ENCODE assay signal across 9 cellular contexts in genomic region chr9:85142461-85143401, GRCh38.
DNase-seq lines count a peak whose midpoint lies in the region; ATAC-seq and TF ChIP-seq lines count a peak whose summit lies in the region.
"Had no signal": no experiment of that assay in that cellular context is flagged by ENCODE, and none has a peak within 500 bp of the region (broad histone marks: within the 10 kb centered on the region; RNA-seq: fewer than 3 reads in every experiment).

No MANE protein-coding gene starts in this region.

- no peaks in the 10 kb centered on the region for H3K36me3 ChIP-seq in psoas muscle (ENCODE audit: insufficient read depth in 1 of 2, low read depth in 1 of 2)

- H3K4me3 Mint-ChIP-seq in activated T-cell treated with anti-CD3 and anti-CD28 coated beads, Interleukin-2, amount 50 U/mL, for 72 hours: no peak overlapping the region

- in situ Hi-C loops in GM13976 (cut with MboI; ENCODE audit: low sequenced_read_pairs, unreplicated experiment): loop anchor here (25.0 kb wide), 1 partner anchor 730 kb away; no protein-coding TSS in a partner anchor

- peaks cover 0 to 4% (median 0%) of the 10 kb centered on the region in 3 donors for H3K27me3 ChIP-seq in psoas muscle (ENCODE audit: insufficient read depth in 3 of 3, low read length in 2 of 3)

- H3K4me1 ChIP-seq in psoas muscle: no peaks in the 10 kb centered on the region

- no peak overlapping the region for H3K27ac ChIP-seq in psoas muscle

- H3K9me3 ChIP-seq in psoas muscle: no peaks in the 10 kb centered on the region

- TF ChIP-seq CTCF in GM13976 (IDR thresholded peaks at IDR 0.05; ENCODE audit: borderline replicate concordance, control extremely low read depth, extremely low read depth, insufficient read depth, missing control alignments): peak; percentile 46
- peak; percentile 28 for TF ChIP-seq CTCF in fibroblast of mammary gland (conservative IDR thresholded peaks at IDR 0.05; ENCODE audit: control insufficient read depth, insufficient read depth, low read depth, low read length)
- no peak for TF ChIP-seq CTCF in psoas muscle (IDR thresholded peaks at IDR 0.05)

- H3K27ac Mint-ChIP-seq in activated T-cell treated with anti-CD3 and anti-CD28 coated beads, Interleukin-2, amount 50 U/mL, for 72 hours: no peak overlapping the region

- ATAC-seq in psoas muscle (peak in 1 of 4 donors; percentile 46), HG02642 (IDR thresholded peaks at IDR 0.05; ENCODE audit: poor library complexity, unreplicated experiment) (no peak)
- no peak for ATAC-seq in activated T-cell treated with anti-CD3 and anti-CD28 coated beads, Interleukin-2, amount 50 U/mL, for 72 hours (replicated peaks in 1 of 2)

- no peaks in the 10 kb centered on the region for H3K4me1 Mint-ChIP-seq in activated T-cell treated with anti-CD3 and anti-CD28 coated beads, Interleukin-2, amount 50 U/mL, for 72 hours (ENCODE audit: low read depth)

- H3K9me3 Mint-ChIP-seq in activated T-cell treated with anti-CD3 and anti-CD28 coated beads, Interleukin-2, amount 50 U/mL, for 72 hours: no peaks in the 10 kb centered on the region

- H3K4me3 ChIP-seq in fibroblast of mammary gland (ENCODE audit: control insufficient read depth, low read depth, low read length) (no peak overlapping the region), psoas muscle (no peak overlapping the region)

- 27 to 36% (median 35%) methylated on average over 5 of the region's 5 CpGs for WGBS in psoas muscle, 3 donors

- peak; percentile 45 for DNase-seq in GM13976 (ENCODE audit: low spot score)
- peak; percentile 12 for DNase-seq in NCI-H1417 treated with DMSO at 0.1 percent for 48 hours (lab: John Stamatoyannopoulos, UW)
- DNase-seq in fibroblast of mammary gland (ENCODE audit: low read depth): peak; percentile 2
- peak; percentile 55 to 78 for DNase-seq in psoas muscle
- DNase-seq in activated CD4-positive, alpha-beta T cell treated with anti-CD3 and anti-CD28 coated beads for 48 hours: no peak
- no peak for DNase-seq in activated T-cell treated with anti-CD3 and anti-CD28 coated beads, Interleukin-2, amount 50 U/mL, for 72 hours
- DNase-seq in GM19238 (ENCODE audit: insufficient read length, low spot score): no peak
- DNase-seq: NCI-H1048 had no signal

- peaks cover 12% of the 10 kb centered on the region for H3K27me3 Mint-ChIP-seq in activated T-cell treated with anti-CD3 and anti-CD28 coated beads, Interleukin-2, amount 50 U/mL, for 72 hours (ENCODE audit: low read depth)

- no peaks in the 10 kb centered on the region for H3K36me3 Mint-ChIP-seq in activated T-cell treated with anti-CD3 and anti-CD28 coated beads, Interleukin-2, amount 50 U/mL, for 72 hours (ENCODE audit: insufficient read depth in 2 of 2)

- intact Hi-C loops in psoas muscle (cut with DNase I): no loop called here

Comparison
In these comparisons a context has a peak if more than half of its experiments do, and no peak if none do; other contexts are left out.
1. DNase-seq: peak in GM13976 (single experiment), NCI-H1417 treated with DMSO at 0.1 percent for 48 hours (single experiment), fibroblast of mammary gland (single experiment) and psoas muscle (2 of 2); none in activated CD4-positive, alpha-beta T cell treated with anti-CD3 and anti-CD28 coated beads for 48 hours (single experiment), activated T-cell treated with anti-CD3 and anti-CD28 coated beads, Interleukin-2, amount 50 U/mL, for 72 hours (0 of 2) and GM19238 (single experiment).